Comparison of ENCODE assay signal across 10 cellular contexts in genomic region chr1:1351511-1352427, GRCh38. TPM values are rescaled to one million over a fixed set of nuclear protein-coding genes. Genes with fewer than 3 reads are reported as not detected.
DNase-seq lines count a peak whose midpoint lies in the region; FAIRE-seq and TF ChIP-seq lines count a peak whose summit lies in the region.
"Had no signal": no experiment of that assay in that cellular context is flagged by ENCODE, and none has a peak within 500 bp of the region (broad histone marks: within the 10 kb centered on the region; RNA-seq: fewer than 3 reads in every experiment).

No MANE protein-coding gene starts in this region.

- H3K36me3 Mint-ChIP-seq in activated CD4-positive, alpha-beta T cell treated with anti-CD3 and anti-CD28 coated beads, Interleukin-2, amount 10 ng/mL, durations not matched to agents 24 days and 14 days (ENCODE audit: low read depth): peaks cover 2% of the 10 kb centered on the region

- H3K4me3 ChIP-seq in keratinocyte (ENCODE audit: control insufficient read depth in 2 of 3, extremely low read depth in 1 of 3, insufficient read depth in 2 of 3, low read depth in 1 of 3, low read length in 3 of 3): no peak overlapping the region
- H3K4me3 ChIP-seq in tibial artery: no peak overlapping the region

- peaks cover 21% of the 10 kb centered on the region for H3K79me2 ChIP-seq in keratinocyte (ENCODE audit: control insufficient read depth, insufficient read depth, low read length)

- H3K4me1 ChIP-seq in keratinocyte (ENCODE audit: control insufficient read depth, extremely low read depth, insufficient read depth, low read length) (peaks cover 15% of the 10 kb centered on the region), tibial artery (peaks cover 0 to 74% (median 63%) of the 10 kb centered on the region in 4 donors)

- dilution Hi-C loops in keratinocyte (cut with MboI; ENCODE audit: extremely low pct_ligation_motif_present, low sequenced_read_pairs): no loop called here

- no peak for DNase-seq in activated CD4-positive, alpha-beta T cell treated with anti-CD3 and anti-CD28 coated beads, Interleukin-2, amount 10 ng/mL, durations not matched to agents 24 days and 14 days
- DNase-seq in activated CD4-positive, alpha-beta T cell treated with anti-CD3 and anti-CD28 coated beads for 4 hours: no peak
- peak; percentile 30 for DNase-seq in amniotic epithelial cell (ENCODE audit: low read depth)
- DNase-seq in keratinocyte (ENCODE audit: low read depth, low spot score): no peak
- DNase-seq in tibial artery: peak in 1 of 2 donors; percentile 63
- DNase-seq in amygdala (lab: John Stamatoyannopoulos, UW): no peak
- no peak for DNase-seq in DMS79 (lab: John Stamatoyannopoulos, UW)
- no peak for DNase-seq in NCI-H128 (lab: John Stamatoyannopoulos, UW; ENCODE audit: unreplicated experiment)
- DNase-seq: effector memory CD4-positive, alpha-beta T cell; stimulated activated CD4-positive, alpha-beta T cell treated with anti-CD3 and anti-CD28 coated beads, Interleukin-1b, Interleukin-23, amount 100 ng/mL, for 48 hours had no signal

- H3K36me3 ChIP-seq in keratinocyte (ENCODE audit: control insufficient read depth in 2 of 2, extremely low read depth in 1 of 2, insufficient read depth in 2 of 2, low read length in 2 of 2) (no peaks in the 10 kb centered on the region), tibial artery (peaks cover 9 to 27% (median 24%) of the 10 kb centered on the region in 3 donors)

- intact Hi-C loops in activated CD4-positive, alpha-beta T cell treated with anti-CD3 and anti-CD28 coated beads, Interleukin-2, amount 10 ng/mL, durations not matched to agents 24 days and 14 days (cut with micrococcal nuclease): no loop called here
- intact Hi-C loops in tibial artery (cut with DNase I; ENCODE audit: low total_unique reads): no loop called here

- H3K4me2 ChIP-seq in keratinocyte (ENCODE audit: control insufficient read depth, extremely low read depth, insufficient read depth, low read depth, low read length): peak overlapping the region; percentile 37

- FAIRE-seq in keratinocyte (lab: Jason Lieb, UNC): no peak

- H3K9me3 Mint-ChIP-seq in activated CD4-positive, alpha-beta T cell treated with anti-CD3 and anti-CD28 coated beads, Interleukin-2, amount 10 ng/mL, durations not matched to agents 24 days and 14 days: no peaks in the 10 kb centered on the region

- H2AFZ ChIP-seq in keratinocyte (ENCODE audit: control insufficient read depth, low read length): no peak overlapping the region

- no peaks in the 10 kb centered on the region for H3K9me1 ChIP-seq in keratinocyte (ENCODE audit: control insufficient read depth, extremely low read depth, insufficient read depth, low read length)

- H3K4me1 Mint-ChIP-seq in activated CD4-positive, alpha-beta T cell treated with anti-CD3 and anti-CD28 coated beads, Interleukin-2, amount 10 ng/mL, durations not matched to agents 24 days and 14 days: peaks cover 16% of the 10 kb centered on the region

- peak overlapping the region; percentile 73 for H3K27ac Mint-ChIP-seq in activated CD4-positive, alpha-beta T cell treated with anti-CD3 and anti-CD28 coated beads, Interleukin-2, amount 10 ng/mL, durations not matched to agents 24 days and 14 days

- H3K9ac ChIP-seq in keratinocyte (ENCODE audit: control insufficient read depth, extremely low read depth, insufficient read depth, low read length): no peak overlapping the region

- H3K9me3 ChIP-seq in keratinocyte (ENCODE audit: control insufficient read depth, low read depth, low read length): no peaks in the 10 kb centered on the region
- no peaks in the 10 kb centered on the region for H3K9me3 ChIP-seq in tibial artery

- H3K27me3 Mint-ChIP-seq in activated CD4-positive, alpha-beta T cell treated with anti-CD3 and anti-CD28 coated beads, Interleukin-2, amount 10 ng/mL, durations not matched to agents 24 days and 14 days: peaks cover 20% of the 10 kb centered on the region

- TF ChIP-seq CTCF in keratinocyte (optimal IDR thresholded peaks at IDR 0.05 in 1 of 3, IDR thresholded peaks at IDR 0.05 in 1 of 3, conservative IDR thresholded peaks at IDR 0.05 in 1 of 3; ENCODE audit: extremely low read depth in 1 of 3, insufficient read depth in 2 of 3, low read length in 3 of 3) (no peak), tibial artery (IDR thresholded peaks at IDR 0.05) (no peak)

- H3K27ac ChIP-seq in keratinocyte (ENCODE audit: control insufficient read depth, insufficient read depth, low read length): no peak overlapping the region
- peak overlapping the region; percentile 4 to 63 for H3K27ac ChIP-seq in tibial artery

- no peaks in the 10 kb centered on the region for H4K20me1 ChIP-seq in keratinocyte (ENCODE audit: control insufficient read depth, extremely low read depth, insufficient read depth, low read length)

- peak overlapping the region; percentile 80 for H3K4me3 Mint-ChIP-seq in activated CD4-positive, alpha-beta T cell treated with anti-CD3 and anti-CD28 coated beads, Interleukin-2, amount 10 ng/mL, durations not matched to agents 24 days and 14 days

- peaks cover 8% of the 10 kb centered on the region for H3K27me3 ChIP-seq in keratinocyte (ENCODE audit: control insufficient read depth, extremely low read depth, insufficient read depth, low read length)
- H3K27me3 ChIP-seq in tibial artery: no peaks in the 10 kb centered on the region

RNA-seq across cellular contexts. Expression of gene DVL1, which starts 2.6 kb away (rescaled TPM):
- total RNA-seq in activated CD4-positive, alpha-beta T cell treated with anti-CD3 and anti-CD28 coated beads, Interleukin-2, amount 10 ng/mL, durations not matched to agents 24 days and 14 days: 63.2 and 65.9 TPM in 2 replicates
- polyA plus RNA-seq in keratinocyte: 28.1 to 68.6 TPM (median 31.6 TPM) in 3 replicates
- 55.8 TPM for polyA plus RNA-seq in keratinocyte (2011; ENCODE audit: low read depth)
- polyA plus RNA-seq in keratinocyte (2011; cell fraction: cytosol; rRNA removed): 11.1 and 34.0 TPM in 2 replicates
- polyA plus RNA-seq in keratinocyte (2011; cell fraction: nucleus; rRNA removed): 84.0 and 105 TPM in 2 replicates
- polyA plus RNA-seq in keratinocyte (2012; ENCODE audit: low replicate concordance): 52.2 and 66.2 TPM in 2 replicates
- 26.4 to 34.3 TPM (median 33.9 TPM) in 3 replicates for polyA minus RNA-seq in keratinocyte
- 74.2 TPM for polyA minus RNA-seq in keratinocyte (2011; cell fraction: cytosol; rRNA and poly(A)+ RNA removed)
- polyA minus RNA-seq in keratinocyte (2011; cell fraction: nucleus; rRNA and poly(A)+ RNA removed): 39.9 and 69.1 TPM in 2 replicates

RNA-seq across cellular contexts. Expression of gene MXRA8, which starts 6.6 kb away (rescaled TPM):
- 0.24 and 0.75 TPM in 2 replicates for total RNA-seq in activated CD4-positive, alpha-beta T cell treated with anti-CD3 and anti-CD28 coated beads, Interleukin-2, amount 10 ng/mL, durations not matched to agents 24 days and 14 days
- polyA plus RNA-seq in keratinocyte: 0.05 to 0.14 TPM in 2 of 3 replicates, not detected in the other
- not detected for polyA plus RNA-seq in keratinocyte (2011; ENCODE audit: low read depth)
- 0.08 and 0.09 TPM in 2 replicates for polyA plus RNA-seq in keratinocyte (2011; cell fraction: cytosol; rRNA removed)
- polyA plus RNA-seq in keratinocyte (2011; cell fraction: nucleus; rRNA removed): 0.20 and 0.28 TPM in 2 replicates
- polyA plus RNA-seq in keratinocyte (2012; ENCODE audit: low replicate concordance): 0.42 and 1.9 TPM in 2 replicates
- polyA minus RNA-seq in keratinocyte: 1.5 TPM in 1 of 3 replicates, not detected in the others
- polyA minus RNA-seq in keratinocyte (2011; cell fraction: cytosol; rRNA and poly(A)+ RNA removed): not detected
- polyA minus RNA-seq in keratinocyte (2011; cell fraction: nucleus; rRNA and poly(A)+ RNA removed): not detected in 2 replicates

RNA-seq across cellular contexts. Expression of gene TAS1R3, which starts 20.7 kb away (rescaled TPM):
- total RNA-seq in activated CD4-positive, alpha-beta T cell treated with anti-CD3 and anti-CD28 coated beads, Interleukin-2, amount 10 ng/mL, durations not matched to agents 24 days and 14 days: 0.28 and 0.38 TPM in 2 replicates
- polyA plus RNA-seq in keratinocyte: 0.01 to 0.08 TPM (median 0.04 TPM) in 3 replicates
- polyA plus RNA-seq in keratinocyte (2011; ENCODE audit: low read depth): 0.07 TPM
- polyA plus RNA-seq in keratinocyte (2011; cell fraction: cytosol; rRNA removed): 0.02 and 0.03 TPM in 2 replicates
- polyA plus RNA-seq in keratinocyte (2011; cell fraction: nucleus; rRNA removed): 0.09 and 0.20 TPM in 2 replicates
- 0.14 and 0.27 TPM in 2 replicates for polyA plus RNA-seq in keratinocyte (2012; ENCODE audit: low replicate concordance)
- 0.03 TPM in 1 of 3 replicates, not detected in the others for polyA minus RNA-seq in keratinocyte
- polyA minus RNA-seq in keratinocyte (2011; cell fraction: cytosol; rRNA and poly(A)+ RNA removed): not detected
- 0.11 and 0.23 TPM in 2 replicates for polyA minus RNA-seq in keratinocyte (2011; cell fraction: nucleus; rRNA and poly(A)+ RNA removed)

RNA-seq across cellular contexts. Expression of gene AURKAIP1, which starts 23.2 kb away (rescaled TPM):
- 142 and 146 TPM in 2 replicates for total RNA-seq in activated CD4-positive, alpha-beta T cell treated with anti-CD3 and anti-CD28 coated beads, Interleukin-2, amount 10 ng/mL, durations not matched to agents 24 days and 14 days
- 75.8 to 86.9 TPM (median 83.2 TPM) in 3 replicates for polyA plus RNA-seq in keratinocyte
- 159 TPM for polyA plus RNA-seq in keratinocyte (2011; ENCODE audit: low read depth)
- 36.7 and 110 TPM in 2 replicates for polyA plus RNA-seq in keratinocyte (2011; cell fraction: cytosol; rRNA removed)
- polyA plus RNA-seq in keratinocyte (2011; cell fraction: nucleus; rRNA removed): 32.3 and 40.6 TPM in 2 replicates
- 72.4 and 134 TPM in 2 replicates for polyA plus RNA-seq in keratinocyte (2012; ENCODE audit: low replicate concordance)
- polyA minus RNA-seq in keratinocyte: 10.8 to 14.5 TPM (median 13.5 TPM) in 3 replicates
- 90.7 TPM for polyA minus RNA-seq in keratinocyte (2011; cell fraction: cytosol; rRNA and poly(A)+ RNA removed)
- polyA minus RNA-seq in keratinocyte (2011; cell fraction: nucleus; rRNA and poly(A)+ RNA removed): 7.7 and 13.7 TPM in 2 replicates

RNA-seq across cellular contexts. Expression of gene CPTP, which starts 27.2 kb away (rescaled TPM):
- 11.5 and 12.3 TPM in 2 replicates for total RNA-seq in activated CD4-positive, alpha-beta T cell treated with anti-CD3 and anti-CD28 coated beads, Interleukin-2, amount 10 ng/mL, durations not matched to agents 24 days and 14 days
- 5.8 to 14.0 TPM (median 11.8 TPM) in 3 replicates for polyA plus RNA-seq in keratinocyte
- 4.4 TPM for polyA plus RNA-seq in keratinocyte (2011; ENCODE audit: low read depth)
- polyA plus RNA-seq in keratinocyte (2011; cell fraction: cytosol; rRNA removed): 9.4 and 26.1 TPM in 2 replicates
- polyA plus RNA-seq in keratinocyte (2011; cell fraction: nucleus; rRNA removed): 8.9 and 14.9 TPM in 2 replicates
- polyA plus RNA-seq in keratinocyte (2012; ENCODE audit: low replicate concordance): 20.3 and 26.7 TPM in 2 replicates
- 3.9 to 12.4 TPM (median 7.6 TPM) in 3 replicates for polyA minus RNA-seq in keratinocyte
- 65.6 TPM for polyA minus RNA-seq in keratinocyte (2011; cell fraction: cytosol; rRNA and poly(A)+ RNA removed)
- 11.9 and 14.7 TPM in 2 replicates for polyA minus RNA-seq in keratinocyte (2011; cell fraction: nucleus; rRNA and poly(A)+ RNA removed)
